In the genomic region with DNA sequence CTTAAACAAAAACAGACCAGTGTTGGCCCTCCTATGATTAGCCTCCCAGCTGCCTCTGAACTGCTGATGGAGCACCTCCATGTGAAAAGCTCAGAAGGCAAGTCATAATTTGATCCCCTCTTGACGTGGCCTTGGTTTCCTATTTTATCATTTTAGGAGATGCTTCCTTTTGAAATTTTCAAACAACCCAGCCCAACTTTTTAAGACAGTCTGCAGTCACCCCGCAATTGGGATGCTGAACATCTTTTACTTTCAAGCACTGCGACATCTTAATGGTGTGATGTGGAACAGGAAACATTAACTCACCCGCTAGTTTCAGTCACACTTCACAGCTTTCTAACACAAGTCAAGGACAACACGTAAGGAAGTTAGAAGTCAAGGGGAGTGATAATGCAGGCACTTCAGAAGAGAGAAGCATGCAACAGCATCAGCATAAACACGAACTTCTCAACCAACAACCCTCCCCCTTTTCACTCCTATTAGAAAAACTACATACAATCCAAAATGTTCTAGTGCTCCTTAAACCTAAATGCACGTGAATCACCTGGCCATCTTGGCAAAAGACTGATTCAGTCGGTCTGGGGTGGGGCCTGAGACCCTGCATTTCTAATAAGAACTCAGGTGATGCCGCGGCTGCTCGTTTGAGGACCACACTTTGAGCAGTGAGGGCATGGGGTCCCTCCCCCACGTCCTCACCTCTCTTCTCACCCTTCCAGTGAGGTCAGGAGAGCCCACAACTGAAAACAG, we compare ENCODE assay signal across 7 cellular contexts.
DNase-seq lines count a peak whose midpoint lies in the region; ATAC-seq lines count a peak whose summit lies in the region.

No MANE protein-coding gene starts in this region.

- no peaks in the 10 kb centered on the region for H3K27me3 Mint-ChIP-seq in T-helper 2 cell treated with Interferon-gamma antibody and Interleukin-4, amounts not matched to agents 5 μg/mL and 100 μg/mL, for 36 hours (ENCODE audit: low read depth)

- peaks cover 61% of the 10 kb centered on the region for H3K4me1 Mint-ChIP-seq in T-helper 2 cell treated with Interferon-gamma antibody and Interleukin-4, amounts not matched to agents 5 μg/mL and 100 μg/mL, for 36 hours (ENCODE audit: low read depth)

- peak; percentile 73 for DNase-seq in T-helper 2 cell treated with Interferon-gamma antibody and Interleukin-4, amounts not matched to agents 5 μg/mL and 100 μg/mL, for 36 hours (ENCODE audit: low spot score)
- peak; percentile 30 to 57 for DNase-seq in stimulated activated CD4-positive, alpha-beta T cell treated with anti-CD3 and anti-CD28 coated beads, Interleukin-15, amount 100 ng/mL, for 48 hours (ENCODE audit: low read depth in 2 of 2)
- DNase-seq in islet precursor cell (no peak), hippocampal formation (lab: John Stamatoyannopoulos, UW) (no peak), NCI-H2029 (lab: John Stamatoyannopoulos, UW) (no peak)

- H3K4me3 Mint-ChIP-seq in T-helper 2 cell treated with Interferon-gamma antibody and Interleukin-4, amounts not matched to agents 5 μg/mL and 100 μg/mL, for 36 hours: peak overlapping the region; percentile 53

- ATAC-seq in GM19025 (IDR thresholded peaks at IDR 0.05; ENCODE audit: low read depth, unreplicated experiment) (peak; percentile 81), HG02884 (IDR thresholded peaks at IDR 0.05; ENCODE audit: unreplicated experiment) (peak; percentile 88)

- no peaks in the 10 kb centered on the region for H3K9me3 Mint-ChIP-seq in T-helper 2 cell treated with Interferon-gamma antibody and Interleukin-4, amounts not matched to agents 5 μg/mL and 100 μg/mL, for 36 hours

- H3K36me3 Mint-ChIP-seq in T-helper 2 cell treated with Interferon-gamma antibody and Interleukin-4, amounts not matched to agents 5 μg/mL and 100 μg/mL, for 36 hours (ENCODE audit: low read depth): peaks cover 22% of the 10 kb centered on the region

- peak overlapping the region; percentile 89 for H3K27ac Mint-ChIP-seq in T-helper 2 cell treated with Interferon-gamma antibody and Interleukin-4, amounts not matched to agents 5 μg/mL and 100 μg/mL, for 36 hours

Comparison
In these comparisons a context has a peak if more than half of its experiments do, and no peak if none do; other contexts are left out.
1. DNase-seq: peak in T-helper 2 cell treated with Interferon-gamma antibody and Interleukin-4, amounts not matched to agents 5 μg/mL and 100 μg/mL, for 36 hours (single experiment) and stimulated activated CD4-positive, alpha-beta T cell treated with anti-CD3 and anti-CD28 coated beads, Interleukin-15, amount 100 ng/mL, for 48 hours (2 of 2); none in islet precursor cell (single experiment), hippocampal formation (0 of 2) and NCI-H2029 (single experiment).